ENCODE assay signal across 8 cellular contexts in the genomic region with DNA sequence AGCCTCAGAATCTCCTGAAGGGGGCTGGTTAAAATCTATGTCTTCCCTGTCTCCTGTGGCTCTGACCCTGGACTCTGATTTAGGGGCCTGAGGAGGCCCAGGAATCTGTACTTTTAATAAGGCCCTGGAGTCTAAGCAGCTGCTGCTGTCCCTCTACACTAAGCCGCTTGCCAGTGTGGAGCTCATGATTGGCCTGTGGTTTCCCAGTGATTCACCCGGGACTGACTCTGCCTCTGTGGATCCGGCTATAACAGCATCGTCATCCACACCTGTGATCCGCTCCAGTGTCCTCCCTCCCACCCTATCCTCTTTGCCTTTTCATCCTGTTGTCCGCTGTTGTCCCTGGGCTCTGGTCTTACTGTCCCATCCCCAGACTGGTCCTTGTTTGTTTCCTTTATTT. TPM values are rescaled to one million over a fixed set of nuclear protein-coding genes. Genes with fewer than 3 reads are reported as not detected.
A peak's percentile ranks its signal among the peaks of the same experiment; 100 is the strongest.
DNase-seq lines count a peak whose midpoint lies in the region; ATAC-seq and TF ChIP-seq lines count a peak whose summit lies in the region.

No MANE protein-coding gene starts in this region.

- H3K27me3 Mint-ChIP-seq in activated T-helper 17 cell treated with anti-CD3 and anti-CD28 coated beads, Interleukin-2, amount 50 U/mL, for 72 hours = no peaks in the 10 kb centered on the region
- peaks cover 0 to 1% (median 0%) of the 10 kb centered on the region in 3 donors for H3K27me3 Mint-ChIP-seq in immature natural killer cell (ENCODE audit: low read depth in 3 of 3)
- H3K27me3 Mint-ChIP-seq in activated T-helper 1 cell treated with anti-CD3 and anti-CD28 coated beads, Interleukin-12 subunit alpha, Interleukin-12 subunit beta, Interleukin-2, Interleukin-4 antibody, amounts not matched to agents 30 ng/mL and 10 ng/mL and 1 ng/mL, durations not matched to agents 14 hours and 24 hours and 36 hours (ENCODE audit: insufficient read depth) = peaks cover 5% of the 10 kb centered on the region

- DNase-seq in HFF-Myc (ENCODE audit: extremely low read depth, low read depth) (peak; percentile 33), immature natural killer cell (no peak)
- no peak for DNase-seq in stimulated activated effector memory CD8-positive, alpha-beta T cell treated with anti-CD3 and anti-CD28 coated beads, Interleukin-12 subunit alpha, Interleukin-12 subunit beta, amount 100 ng/mL, for 72 hours (ENCODE audit: low spot score in 2 of 2)
- DNase-seq in activated T-helper 1 cell treated with anti-CD3 and anti-CD28 coated beads, Interleukin-12 subunit alpha, Interleukin-12 subunit beta, Interleukin-2, Interleukin-4 antibody, amounts not matched to agents 30 ng/mL and 10 ng/mL and 1 ng/mL, durations not matched to agents 14 hours and 24 hours and 36 hours (ENCODE audit: low spot score) = no peak

- H3K4me3 Mint-ChIP-seq in activated T-helper 17 cell treated with anti-CD3 and anti-CD28 coated beads, Interleukin-2, amount 50 U/mL, for 72 hours = no peak overlapping the region
- H3K4me3 Mint-ChIP-seq in immature natural killer cell = no peak overlapping the region
- no peak overlapping the region for H3K4me3 Mint-ChIP-seq in stimulated activated effector memory CD8-positive, alpha-beta T cell treated with anti-CD3 and anti-CD28 coated beads, Interleukin-12 subunit alpha, Interleukin-12 subunit beta, amount 100 ng/mL, for 72 hours
- no peak overlapping the region for H3K4me3 Mint-ChIP-seq in activated T-helper 1 cell treated with anti-CD3 and anti-CD28 coated beads, Interleukin-12 subunit alpha, Interleukin-12 subunit beta, Interleukin-2, Interleukin-4 antibody, amounts not matched to agents 30 ng/mL and 10 ng/mL and 1 ng/mL, durations not matched to agents 14 hours and 24 hours and 36 hours

- H3K4me3 ChIP-seq in HFF-Myc (replicated peaks; ENCODE audit: low read depth, low read length) = no peak overlapping the region

- no peaks in the 10 kb centered on the region for H3K9me3 Mint-ChIP-seq in activated T-helper 17 cell treated with anti-CD3 and anti-CD28 coated beads, Interleukin-2, amount 50 U/mL, for 72 hours
- no peaks in the 10 kb centered on the region for H3K9me3 Mint-ChIP-seq in immature natural killer cell
- no peaks in the 10 kb centered on the region for H3K9me3 Mint-ChIP-seq in stimulated activated effector memory CD8-positive, alpha-beta T cell treated with anti-CD3 and anti-CD28 coated beads, Interleukin-12 subunit alpha, Interleukin-12 subunit beta, amount 100 ng/mL, for 72 hours
- H3K9me3 Mint-ChIP-seq in activated T-helper 1 cell treated with anti-CD3 and anti-CD28 coated beads, Interleukin-12 subunit alpha, Interleukin-12 subunit beta, Interleukin-2, Interleukin-4 antibody, amounts not matched to agents 30 ng/mL and 10 ng/mL and 1 ng/mL, durations not matched to agents 14 hours and 24 hours and 36 hours = no peaks in the 10 kb centered on the region

- intact Hi-C loops in activated T-helper 1 cell treated with anti-CD3 and anti-CD28 coated beads, Interleukin-12 subunit alpha, Interleukin-12 subunit beta, Interleukin-2, Interleukin-4 antibody, amounts not matched to agents 30 ng/mL and 10 ng/mL and 1 ng/mL, durations not matched to agents 14 hours and 24 hours and 36 hours (cut with micrococcal nuclease) = loop anchor here (5.0 kb wide), 1 partner anchor 42 kb away; no protein-coding TSS in a partner anchor

- H3K4me1 Mint-ChIP-seq in activated T-helper 17 cell treated with anti-CD3 and anti-CD28 coated beads, Interleukin-2, amount 50 U/mL, for 72 hours = peaks cover 38% of the 10 kb centered on the region
- H3K4me1 Mint-ChIP-seq in immature natural killer cell = peaks cover 29 to 30% of the 10 kb centered on the region in 2 donors
- peaks cover 55% of the 10 kb centered on the region for H3K4me1 Mint-ChIP-seq in stimulated activated effector memory CD8-positive, alpha-beta T cell treated with anti-CD3 and anti-CD28 coated beads, Interleukin-12 subunit alpha, Interleukin-12 subunit beta, amount 100 ng/mL, for 72 hours
- H3K4me1 Mint-ChIP-seq in activated T-helper 1 cell treated with anti-CD3 and anti-CD28 coated beads, Interleukin-12 subunit alpha, Interleukin-12 subunit beta, Interleukin-2, Interleukin-4 antibody, amounts not matched to agents 30 ng/mL and 10 ng/mL and 1 ng/mL, durations not matched to agents 14 hours and 24 hours and 36 hours (ENCODE audit: low read depth) = peaks cover 53% of the 10 kb centered on the region

- TF ChIP-seq CTCF in HFF-Myc (IDR thresholded peaks at IDR 0.05; ENCODE audit: low read depth, low read length, missing control alignments) = no peak

- peak overlapping the region; percentile 86 for H3K27ac Mint-ChIP-seq in activated T-helper 17 cell treated with anti-CD3 and anti-CD28 coated beads, Interleukin-2, amount 50 U/mL, for 72 hours
- peak overlapping the region in 4 of 6 donors; percentile 9 to 38 (median 20) for H3K27ac Mint-ChIP-seq in immature natural killer cell
- H3K27ac Mint-ChIP-seq in stimulated activated effector memory CD8-positive, alpha-beta T cell treated with anti-CD3 and anti-CD28 coated beads, Interleukin-12 subunit alpha, Interleukin-12 subunit beta, amount 100 ng/mL, for 72 hours = peak overlapping the region; percentile 80
- no peak overlapping the region for H3K27ac Mint-ChIP-seq in activated T-helper 1 cell treated with anti-CD3 and anti-CD28 coated beads, Interleukin-12 subunit alpha, Interleukin-12 subunit beta, Interleukin-2, Interleukin-4 antibody, amounts not matched to agents 30 ng/mL and 10 ng/mL and 1 ng/mL, durations not matched to agents 14 hours and 24 hours and 36 hours

- peaks cover 10% of the 10 kb centered on the region for H3K36me3 Mint-ChIP-seq in activated T-helper 17 cell treated with anti-CD3 and anti-CD28 coated beads, Interleukin-2, amount 50 U/mL, for 72 hours (ENCODE audit: low read depth)
- peaks cover 0 to 8% (median 3%) of the 10 kb centered on the region in 3 donors for H3K36me3 Mint-ChIP-seq in immature natural killer cell
- H3K36me3 Mint-ChIP-seq in stimulated activated effector memory CD8-positive, alpha-beta T cell treated with anti-CD3 and anti-CD28 coated beads, Interleukin-12 subunit alpha, Interleukin-12 subunit beta, amount 100 ng/mL, for 72 hours = peaks cover 26% of the 10 kb centered on the region
- H3K36me3 Mint-ChIP-seq in activated T-helper 1 cell treated with anti-CD3 and anti-CD28 coated beads, Interleukin-12 subunit alpha, Interleukin-12 subunit beta, Interleukin-2, Interleukin-4 antibody, amounts not matched to agents 30 ng/mL and 10 ng/mL and 1 ng/mL, durations not matched to agents 14 hours and 24 hours and 36 hours (ENCODE audit: low read depth) = peaks cover 8% of the 10 kb centered on the region

- no peak for ATAC-seq in activated T-helper 17 cell treated with anti-CD3 and anti-CD28 coated beads, Interleukin-2, amount 50 U/mL, for 72 hours (replicated peaks)
- no peak for ATAC-seq in stimulated activated effector memory CD8-positive, alpha-beta T cell treated with anti-CD3 and anti-CD28 coated beads, Interleukin-12 subunit alpha, Interleukin-12 subunit beta, amount 100 ng/mL, for 72 hours
- ATAC-seq in GM19035 (IDR thresholded peaks at IDR 0.05; ENCODE audit: unreplicated experiment) = no peak
- no peak for ATAC-seq in GM18519 (IDR thresholded peaks at IDR 0.05; ENCODE audit: low FRiP score, unreplicated experiment)
- ATAC-seq in HG03108 (IDR thresholded peaks at IDR 0.05; ENCODE audit: unreplicated experiment) = no peak

RNA-seq across cellular contexts. Expression of a gene that starts 3.7 kb away (rescaled TPM):
- 10 to 100 TPM in 1 of 2 donors, 1 to 10 TPM in 1; 4.7 to 10.9 TPM for total RNA-seq in activated T-helper 17 cell treated with anti-CD3 and anti-CD28 coated beads, Interleukin-2, amount 50 U/mL, for 72 hours
- polyA plus RNA-seq in immature natural killer cell = 10 to 100 TPM in 1 of 3 donors, 1 to 10 TPM in 2; 1.4 to 11.3 (median 3.5) TPM
- total RNA-seq in activated T-helper 1 cell treated with anti-CD3 and anti-CD28 coated beads, Interleukin-12 subunit alpha, Interleukin-12 subunit beta, Interleukin-2, Interleukin-4 antibody, amounts not matched to agents 30 ng/mL and 10 ng/mL and 1 ng/mL, durations not matched to agents 14 hours and 24 hours and 36 hours = 6.0 and 6.5 TPM in 2 replicates
